ENCODE assay signal across 24 cellular contexts in genomic region chr12:54015210-54015931, GRCh38. TPM values are rescaled to one million over a fixed set of nuclear protein-coding genes. Genes with fewer than 3 reads are reported as not detected.
A peak's percentile ranks its signal among the peaks of the same experiment; 100 is the strongest.
DNase-seq lines count a peak whose midpoint lies in the region; ATAC-seq and TF ChIP-seq lines count a peak whose summit lies in the region.
"Had no signal": no experiment of that assay in that cellular context is flagged by ENCODE, and none has a peak within 500 bp of the region (broad histone marks: within the 10 kb centered on the region; RNA-seq: fewer than 3 reads in every experiment).

No MANE protein-coding gene starts in this region.

- TF ChIP-seq POLR2A in suprapubic skin (IDR thresholded peaks at IDR 0.05): no peak

- H3K4me3 ChIP-seq in suprapubic skin: no peak overlapping the region
- H3K4me3 ChIP-seq: cardiac muscle cell, thyroid gland had no signal

- H3K36me3 Mint-ChIP-seq in activated CD8-positive, alpha-beta T cell treated with anti-CD3 and anti-CD28 coated beads, Interleukin-2, amount 10 ng/mL, durations not matched to agents 7 days and 5 days (ENCODE audit: low read depth): no peaks in the 10 kb centered on the region
- no peaks in the 10 kb centered on the region for H3K36me3 Mint-ChIP-seq in activated CD8-positive, alpha-beta T cell treated with anti-CD3 and anti-CD28 coated beads for 36 hours (ENCODE audit: low read depth)
- H3K36me3 Mint-ChIP-seq in naive B cell: no peaks in the 10 kb centered on the region
- no peaks in the 10 kb centered on the region for H3K36me3 Mint-ChIP-seq in activated naive CD4-positive, alpha-beta T cell treated with anti-CD3 and anti-CD28 coated beads, Interleukin-2, amount 10 ng/mL, durations not matched to agents 7 days and 5 days
- H3K36me3 Mint-ChIP-seq: CD8-positive, alpha-beta memory T cell had no signal

- no peak for DNase-seq in activated CD8-positive, alpha-beta T cell treated with anti-CD3 and anti-CD28 coated beads, Interleukin-2, amount 10 ng/mL, durations not matched to agents 7 days and 5 days
- DNase-seq in activated CD8-positive, alpha-beta T cell treated with anti-CD3 and anti-CD28 coated beads for 36 hours: no peak
- DNase-seq in naive B cell (no peak), suprapubic skin (ENCODE audit: low spot score in 2 of 2) (no peak), DMS79 treated with DMSO at 0.1 percent for 48 hours (lab: John Stamatoyannopoulos, UW) (no peak), caudate nucleus (lab: John Stamatoyannopoulos, UW) (no peak)
- DNase-seq in activated naive CD4-positive, alpha-beta T cell treated with anti-CD3 and anti-CD28 coated beads, Interleukin-2, amount 10 ng/mL, durations not matched to agents 7 days and 5 days: no peak
- DNase-seq: ACHN; CD8-positive, alpha-beta memory T cell; esophagus squamous epithelium; glutamatergic neuron; IMR-90; left ventricle myocardium superior; MV-4-11; NCI-H2029 treated with DMSO at 0.1 percent for 48 hours; NCI-H510A treated with DMSO at 0.1 percent for 48 hours; spleen; T-helper 1 cell; thyroid gland had no signal

- POLR2A ChIA-PET in activated CD8-positive, alpha-beta T cell treated with anti-CD3 and anti-CD28 coated beads, Interleukin-2, amount 10 ng/mL, durations not matched to agents 7 days and 5 days (lab: Charles Lee): no interaction called here
- POLR2A ChIA-PET in activated CD8-positive, alpha-beta T cell treated with anti-CD3 and anti-CD28 coated beads for 36 hours (lab: Charles Lee): interaction anchor here (1.1 to 1.2 kb wide), 2 partner anchors 23 to 39 kb away, joined by 3 read pairs; no protein-coding TSS in a partner anchor

- TF ChIP-seq EP300 in suprapubic skin (IDR thresholded peaks at IDR 0.05): no peak

- H3K9me3 ChIP-seq in suprapubic skin: no peaks in the 10 kb centered on the region
- H3K9me3 ChIP-seq: esophagus squamous epithelium, spleen, thyroid gland had no signal

- 70% methylated on average over 19 of the region's 19 CpGs for WGBS in suprapubic skin

- no peak for TF ChIP-seq CTCF in activated CD8-positive, alpha-beta T cell treated with anti-CD3 and anti-CD28 coated beads for 36 hours (IDR thresholded peaks at IDR 0.05)
- TF ChIP-seq CTCF in VCaP (conservative IDR thresholded peaks at IDR 0.05) (no peak), suprapubic skin (IDR thresholded peaks at IDR 0.05) (no peak)

- no peaks in the 10 kb centered on the region for H3K36me3 ChIP-seq in suprapubic skin
- H3K36me3 ChIP-seq: cardiac muscle cell, esophagus squamous epithelium, spleen, thyroid gland had no signal

- H3K4me3 Mint-ChIP-seq in activated CD8-positive, alpha-beta T cell treated with anti-CD3 and anti-CD28 coated beads, Interleukin-2, amount 10 ng/mL, durations not matched to agents 7 days and 5 days: peak overlapping the region; percentile 17
- no peak overlapping the region for H3K4me3 Mint-ChIP-seq in activated CD8-positive, alpha-beta T cell treated with anti-CD3 and anti-CD28 coated beads for 36 hours
- H3K4me3 Mint-ChIP-seq in naive B cell: peak overlapping the region in 4 of 8 donors; percentile 36 to 79 (median 52)
- H3K4me3 Mint-ChIP-seq in activated naive CD4-positive, alpha-beta T cell treated with anti-CD3 and anti-CD28 coated beads, Interleukin-2, amount 10 ng/mL, durations not matched to agents 7 days and 5 days: no peak overlapping the region

- H3K4me1 ChIP-seq in suprapubic skin: peaks cover 75% of the 10 kb centered on the region

- no peak overlapping the region for H3K27ac Mint-ChIP-seq in activated CD8-positive, alpha-beta T cell treated with anti-CD3 and anti-CD28 coated beads, Interleukin-2, amount 10 ng/mL, durations not matched to agents 7 days and 5 days
- no peak overlapping the region for H3K27ac Mint-ChIP-seq in activated CD8-positive, alpha-beta T cell treated with anti-CD3 and anti-CD28 coated beads for 36 hours
- H3K27ac Mint-ChIP-seq in naive B cell: peak overlapping the region in 4 of 6 donors; percentile 47 to 91 (median 84)
- no peak overlapping the region for H3K27ac Mint-ChIP-seq in activated naive CD4-positive, alpha-beta T cell treated with anti-CD3 and anti-CD28 coated beads, Interleukin-2, amount 10 ng/mL, durations not matched to agents 7 days and 5 days
- H3K27ac Mint-ChIP-seq: activated T-helper 2 cell treated with anti-CD3 and anti-CD28 coated beads, Interferon-gamma antibody, Interleukin-2, Interleukin-4, amounts not matched to agents 10 μg/mL and 5 μg/mL and 100 μg/mL, durations not matched to agents 14 hours and 24 hours and 36 hours had no signal

- ATAC-seq in activated CD8-positive, alpha-beta T cell treated with anti-CD3 and anti-CD28 coated beads, Interleukin-2, amount 10 ng/mL, durations not matched to agents 7 days and 5 days: no peak
- no peak for ATAC-seq in activated CD8-positive, alpha-beta T cell treated with anti-CD3 and anti-CD28 coated beads for 36 hours
- ATAC-seq in naive B cell (ENCODE audit: low read depth in 2 of 2): no peak
- ATAC-seq: left ventricle myocardium superior, Right ventricle myocardium inferior had no signal

- no peaks in the 10 kb centered on the region for H3K9me3 Mint-ChIP-seq in activated CD8-positive, alpha-beta T cell treated with anti-CD3 and anti-CD28 coated beads, Interleukin-2, amount 10 ng/mL, durations not matched to agents 7 days and 5 days (ENCODE audit: insufficient read depth)
- H3K9me3 Mint-ChIP-seq in activated CD8-positive, alpha-beta T cell treated with anti-CD3 and anti-CD28 coated beads for 36 hours: no peaks in the 10 kb centered on the region
- H3K9me3 Mint-ChIP-seq in naive B cell: peaks cover 0 to 13% (median 3%) of the 10 kb centered on the region in 7 donors
- H3K9me3 Mint-ChIP-seq in activated naive CD4-positive, alpha-beta T cell treated with anti-CD3 and anti-CD28 coated beads, Interleukin-2, amount 10 ng/mL, durations not matched to agents 7 days and 5 days: no peaks in the 10 kb centered on the region
- H3K9me3 Mint-ChIP-seq: activated T-helper 2 cell treated with anti-CD3 and anti-CD28 coated beads, Interferon-gamma antibody, Interleukin-2, Interleukin-4, amounts not matched to agents 10 μg/mL and 5 μg/mL and 100 μg/mL, durations not matched to agents 14 hours and 24 hours and 36 hours had no signal

- peaks cover 80% of the 10 kb centered on the region for H3K27me3 Mint-ChIP-seq in activated CD8-positive, alpha-beta T cell treated with anti-CD3 and anti-CD28 coated beads, Interleukin-2, amount 10 ng/mL, durations not matched to agents 7 days and 5 days (ENCODE audit: low read depth)
- peaks cover 74% of the 10 kb centered on the region for H3K27me3 Mint-ChIP-seq in activated CD8-positive, alpha-beta T cell treated with anti-CD3 and anti-CD28 coated beads for 36 hours
- H3K27me3 Mint-ChIP-seq in naive B cell: peaks cover 71 to 83% (median 82%) of the 10 kb centered on the region in 3 donors
- H3K27me3 Mint-ChIP-seq in activated naive CD4-positive, alpha-beta T cell treated with anti-CD3 and anti-CD28 coated beads, Interleukin-2, amount 10 ng/mL, durations not matched to agents 7 days and 5 days: peaks cover 100% of the 10 kb centered on the region

- intact Hi-C loops in activated CD8-positive, alpha-beta T cell treated with anti-CD3 and anti-CD28 coated beads for 36 hours (cut with micrococcal nuclease): no loop called here

- H3K27ac ChIP-seq in VCaP (peak overlapping the region; percentile 97; the same call in 1 of the 2 replicates), suprapubic skin (peak overlapping the region; percentile 98), caudate nucleus (ENCODE audit: low read depth, low read length) (no peak overlapping the region)
- H3K27ac ChIP-seq: cardiac muscle cell, esophagus squamous epithelium, spleen, thyroid gland had no signal

- H3K27me3 ChIP-seq in suprapubic skin: peaks cover 17% of the 10 kb centered on the region

- peaks cover 23% of the 10 kb centered on the region for H3K4me1 Mint-ChIP-seq in activated CD8-positive, alpha-beta T cell treated with anti-CD3 and anti-CD28 coated beads, Interleukin-2, amount 10 ng/mL, durations not matched to agents 7 days and 5 days (ENCODE audit: low read depth)
- peaks cover 24% of the 10 kb centered on the region for H3K4me1 Mint-ChIP-seq in activated CD8-positive, alpha-beta T cell treated with anti-CD3 and anti-CD28 coated beads for 36 hours (ENCODE audit: low read depth)
- H3K4me1 Mint-ChIP-seq in naive B cell: peaks cover 33 to 49% (median 35%) of the 10 kb centered on the region in 3 donors
- H3K4me1 Mint-ChIP-seq in activated naive CD4-positive, alpha-beta T cell treated with anti-CD3 and anti-CD28 coated beads, Interleukin-2, amount 10 ng/mL, durations not matched to agents 7 days and 5 days: peaks cover 30% of the 10 kb centered on the region

- CTCF ChIA-PET in activated CD8-positive, alpha-beta T cell treated with anti-CD3 and anti-CD28 coated beads, Interleukin-2, amount 10 ng/mL, durations not matched to agents 7 days and 5 days (lab: Charles Lee): interaction anchor here (1.1 to 3.1 kb wide), 7 partner anchors 8 to 199 kb away, joined by 3 to 15 read pairs (median 4); partner anchors contain the start of gene HOXC5
- CTCF ChIA-PET in activated CD8-positive, alpha-beta T cell treated with anti-CD3 and anti-CD28 coated beads for 36 hours (lab: Charles Lee): interaction anchor here (0.6 to 3.5 kb wide), 11 partner anchors 8 to 312 kb away, joined by 3 to 23 read pairs (median 4); partner anchors contain the start of genes HOXC10, HOXC5 and HOXC6
- CTCF ChIA-PET in activated naive CD4-positive, alpha-beta T cell treated with anti-CD3 and anti-CD28 coated beads, Interleukin-2, amount 10 ng/mL, durations not matched to agents 7 days and 5 days (lab: Charles Lee): interaction anchor here (0.9 to 1.2 kb wide), 2 partner anchors 16 to 192 kb away, joined by 3 to 5 read pairs; no protein-coding TSS in a partner anchor

RNA-seq across cellular contexts. Expression of gene HOXC8, which starts 6.6 kb away (rescaled TPM):
- not detected for total RNA-seq in activated CD8-positive, alpha-beta T cell treated with anti-CD3 and anti-CD28 coated beads, Interleukin-2, amount 10 ng/mL, durations not matched to agents 7 days and 5 days
- not detected for total RNA-seq in activated CD8-positive, alpha-beta T cell treated with anti-CD3 and anti-CD28 coated beads for 36 hours
- polyA plus RNA-seq in naive B cell (ENCODE audit: low read depth in 6 of 6): not detected
- 1 to 10 TPM in 3 of 4 donors, under 1 TPM in 1; 0.23 to 8.4 (median 1.6) TPM for total RNA-seq in suprapubic skin
- total RNA-seq: activated CD8-positive, alpha-beta memory T cell treated with anti-CD3 and anti-CD28 coated beads for 36 hours; activated T-helper 2 cell treated with anti-CD3 and anti-CD28 coated beads, Interferon-gamma antibody, Interleukin-2, Interleukin-4, amounts not matched to agents 10 μg/mL and 5 μg/mL and 100 μg/mL, durations not matched to agents 14 hours and 24 hours and 36 hours; CD8-positive, alpha-beta memory T cell; left ventricle myocardium superior; Right ventricle myocardium inferior; spleen; thyroid gland had no signal
- polyA plus RNA-seq: cardiac muscle cell; CD8-positive, alpha-beta memory T cell had no signal

RNA-seq across cellular contexts. Expression of gene HOXC6, which starts 12.9 kb away (rescaled TPM):
- total RNA-seq in activated CD8-positive, alpha-beta T cell treated with anti-CD3 and anti-CD28 coated beads, Interleukin-2, amount 10 ng/mL, durations not matched to agents 7 days and 5 days: not detected
- total RNA-seq in activated CD8-positive, alpha-beta T cell treated with anti-CD3 and anti-CD28 coated beads for 36 hours: not detected
- polyA plus RNA-seq in naive B cell (ENCODE audit: low read depth in 6 of 6): not detected
- 1 to 10 TPM in 3 of 4 donors, under 1 TPM in 1; 0.98 to 6.2 (median 2.4) TPM for total RNA-seq in suprapubic skin
- total RNA-seq: activated CD8-positive, alpha-beta memory T cell treated with anti-CD3 and anti-CD28 coated beads for 36 hours; activated T-helper 2 cell treated with anti-CD3 and anti-CD28 coated beads, Interferon-gamma antibody, Interleukin-2, Interleukin-4, amounts not matched to agents 10 μg/mL and 5 μg/mL and 100 μg/mL, durations not matched to agents 14 hours and 24 hours and 36 hours; cardiac muscle cell; CD8-positive, alpha-beta memory T cell; IMR-90; thyroid gland had no signal
- polyA plus RNA-seq: cardiac muscle cell; CD8-positive, alpha-beta memory T cell had no signal

RNA-seq across cellular contexts. Expression of gene HOXC9, which starts 15.4 kb away (rescaled TPM):
- not detected for total RNA-seq in activated CD8-positive, alpha-beta T cell treated with anti-CD3 and anti-CD28 coated beads, Interleukin-2, amount 10 ng/mL, durations not matched to agents 7 days and 5 days
- not detected for total RNA-seq in activated CD8-positive, alpha-beta T cell treated with anti-CD3 and anti-CD28 coated beads for 36 hours
- not detected for polyA plus RNA-seq in naive B cell (ENCODE audit: low read depth in 6 of 6)
- 10 to 100 TPM in 1 of 4 donors, 1 to 10 TPM in 3; 4.9 to 12.2 (median 6.1) TPM for total RNA-seq in suprapubic skin
- total RNA-seq: activated CD8-positive, alpha-beta memory T cell treated with anti-CD3 and anti-CD28 coated beads for 36 hours; activated T-helper 2 cell treated with anti-CD3 and anti-CD28 coated beads, Interferon-gamma antibody, Interleukin-2, Interleukin-4, amounts not matched to agents 10 μg/mL and 5 μg/mL and 100 μg/mL, durations not matched to agents 14 hours and 24 hours and 36 hours; cardiac muscle cell; CD8-positive, alpha-beta memory T cell; IMR-90; left ventricle myocardium superior; Right ventricle myocardium inferior; spleen had no signal
- polyA plus RNA-seq: cardiac muscle cell; CD8-positive, alpha-beta memory T cell had no signal

RNA-seq across cellular contexts. Expression of gene HOXC5, which starts 17.5 kb away (rescaled TPM):
- total RNA-seq in activated CD8-positive, alpha-beta T cell treated with anti-CD3 and anti-CD28 coated beads, Interleukin-2, amount 10 ng/mL, durations not matched to agents 7 days and 5 days: not detected
- total RNA-seq in activated CD8-positive, alpha-beta T cell treated with anti-CD3 and anti-CD28 coated beads for 36 hours: not detected
- not detected for polyA plus RNA-seq in naive B cell (ENCODE audit: low read depth in 6 of 6)
- 1 to 10 TPM in 1 of 4 donors, under 1 TPM in 2, not detected in 1; 0.26 to 3.5 (median 0.49) TPM for total RNA-seq in suprapubic skin
- total RNA-seq: activated CD8-positive, alpha-beta memory T cell treated with anti-CD3 and anti-CD28 coated beads for 36 hours; activated T-helper 2 cell treated with anti-CD3 and anti-CD28 coated beads, Interferon-gamma antibody, Interleukin-2, Interleukin-4, amounts not matched to agents 10 μg/mL and 5 μg/mL and 100 μg/mL, durations not matched to agents 14 hours and 24 hours and 36 hours; cardiac muscle cell; CD8-positive, alpha-beta memory T cell; IMR-90; left ventricle myocardium superior; Right ventricle myocardium inferior; spleen had no signal
- polyA plus RNA-seq: cardiac muscle cell; CD8-positive, alpha-beta memory T cell; IMR-90 had no signal

RNA-seq across cellular contexts. Expression of gene HOXC10, which starts 30.4 kb away (rescaled TPM):
- not detected for total RNA-seq in activated CD8-positive, alpha-beta T cell treated with anti-CD3 and anti-CD28 coated beads, Interleukin-2, amount 10 ng/mL, durations not matched to agents 7 days and 5 days
- total RNA-seq in activated CD8-positive, alpha-beta T cell treated with anti-CD3 and anti-CD28 coated beads for 36 hours: not detected
- not detected for polyA plus RNA-seq in naive B cell (ENCODE audit: low read depth in 6 of 6)
- total RNA-seq in suprapubic skin: 10 to 100 TPM in 3 of 4 donors, 1 to 10 TPM in 1; 8.8 to 24.7 (median 13.3) TPM
- total RNA-seq: activated CD8-positive, alpha-beta memory T cell treated with anti-CD3 and anti-CD28 coated beads for 36 hours; activated T-helper 2 cell treated with anti-CD3 and anti-CD28 coated beads, Interferon-gamma antibody, Interleukin-2, Interleukin-4, amounts not matched to agents 10 μg/mL and 5 μg/mL and 100 μg/mL, durations not matched to agents 14 hours and 24 hours and 36 hours; cardiac muscle cell; CD8-positive, alpha-beta memory T cell; IMR-90; left ventricle myocardium superior; Right ventricle myocardium inferior; spleen; thyroid gland had no signal
- polyA plus RNA-seq: cardiac muscle cell; CD8-positive, alpha-beta memory T cell; spleen had no signal

Comparison
In these comparisons a context has a peak if more than half of its experiments do, and no peak if none do; other contexts are left out.
1. H3K27ac Mint-ChIP-seq: peak in naive B cell (4 of 6); none in activated CD8-positive, alpha-beta T cell treated with anti-CD3 and anti-CD28 coated beads, Interleukin-2, amount 10 ng/mL, durations not matched to agents 7 days and 5 days (single experiment), activated CD8-positive, alpha-beta T cell treated with anti-CD3 and anti-CD28 coated beads for 36 hours (single experiment) and activated naive CD4-positive, alpha-beta T cell treated with anti-CD3 and anti-CD28 coated beads, Interleukin-2, amount 10 ng/mL, durations not matched to agents 7 days and 5 days (single experiment).
2. RNA of gene HOXC9, which starts 15.4 kb away (total RNA-seq): 4.9 to 12.2 TPM in suprapubic skin; not detected in activated CD8-positive, alpha-beta T cell treated with anti-CD3 and anti-CD28 coated beads, Interleukin-2, amount 10 ng/mL, durations not matched to agents 7 days and 5 days and not detected in activated CD8-positive, alpha-beta T cell treated with anti-CD3 and anti-CD28 coated beads for 36 hours; every median in the first group is over 4 times any median in the second.